In genomic region chr19:53507523-53508442, GRCh38 we compare ENCODE assay signal across 1 cellular context.
TF ChIP-seq lines count a peak whose summit lies in the region.

No MANE protein-coding gene starts in this region.

TF ChIP-seq in HepG2, 621 proteins besides CTCF, POLR2A, EP300 and RAD21 (continued from another document and continues in another):
- TF ChIP-seq, protein P1, sequence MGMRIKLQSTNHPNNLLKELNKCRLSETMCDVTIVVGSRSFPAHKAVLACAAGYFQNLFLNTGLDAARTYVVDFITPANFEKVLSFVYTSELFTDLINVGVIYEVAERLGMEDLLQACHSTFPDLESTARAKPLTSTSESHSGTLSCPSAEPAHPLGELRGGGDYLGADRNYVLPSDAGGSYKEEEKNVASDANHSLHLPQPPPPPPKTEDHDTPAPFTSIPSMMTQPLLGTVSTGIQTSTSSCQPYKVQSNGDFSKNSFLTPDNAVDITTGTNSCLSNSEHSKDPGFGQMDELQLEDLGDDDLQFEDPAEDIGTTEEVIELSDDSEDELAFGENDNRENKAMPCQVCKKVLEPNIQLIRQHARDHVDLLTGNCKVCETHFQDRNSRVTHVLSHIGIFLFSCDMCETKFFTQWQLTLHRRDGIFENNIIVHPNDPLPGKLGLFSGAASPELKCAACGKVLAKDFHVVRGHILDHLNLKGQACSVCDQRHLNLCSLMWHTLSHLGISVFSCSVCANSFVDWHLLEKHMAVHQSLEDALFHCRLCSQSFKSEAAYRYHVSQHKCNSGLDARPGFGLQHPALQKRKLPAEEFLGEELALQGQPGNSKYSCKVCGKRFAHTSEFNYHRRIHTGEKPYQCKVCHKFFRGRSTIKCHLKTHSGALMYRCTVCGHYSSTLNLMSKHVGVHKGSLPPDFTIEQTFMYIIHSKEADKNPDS (CRISPR knock-in tag; IDR thresholded peaks at IDR 0.05): no peak
- TF ChIP-seq PRMT3 (CRISPR knock-in tag; IDR thresholded peaks at IDR 0.05; ENCODE audit: borderline replicate concordance, low read depth) (no peak), SP4 (CRISPR knock-in tag; IDR thresholded peaks at IDR 0.05) (peak; percentile 23; the same call in 1 of the 2 replicates), E2F5 (CRISPR knock-in tag; conservative IDR thresholded peaks at IDR 0.05) (no peak), ZNF335 (CRISPR knock-in tag; IDR thresholded peaks at IDR 0.05) (peak; percentile 29; the same call in 1 of the 2 replicates), NFKB2 (CRISPR knock-in tag; IDR thresholded peaks at IDR 0.05; ENCODE audit: borderline replicate concordance) (no peak; the same call in 1 of the 2 replicates), MXI1 (IDR thresholded peaks at IDR 0.05; ENCODE audit: borderline replicate concordance, low read depth, low read length) (peak; percentile 60; the same call in 1 of the 3 replicates), ATRX (CRISPR knock-in tag; IDR thresholded peaks at IDR 0.05; ENCODE audit: borderline replicate concordance) (no peak), RFX1 (IDR thresholded peaks at IDR 0.05) (no peak), ZMYM3 (CRISPR knock-in tag; IDR thresholded peaks at IDR 0.05) (peak; percentile 82; the same call in 1 of the 2 replicates), ELK4 (CRISPR knock-in tag; IDR thresholded peaks at IDR 0.05; ENCODE audit: borderline replicate concordance) (no peak), ZBTB7A (CRISPR knock-in tag; IDR thresholded peaks at IDR 0.05) (no peak), MBD4 (IDR thresholded peaks at IDR 0.05; ENCODE audit: borderline replicate concordance, low read length) (0 out of 2 replicates have a peak, but pooled peaks have one; percentile 74), ZNF280D (CRISPR knock-in tag; IDR thresholded peaks at IDR 0.05) (no peak; the same call in 1 of the 2 replicates), ESRRA (CRISPR knock-in tag; IDR thresholded peaks at IDR 0.05; ENCODE audit: low read depth) (peak; percentile 84), ZNF558 (CRISPR knock-in tag; IDR thresholded peaks at IDR 0.05; ENCODE audit: borderline replicate concordance) (no peak), ATF7 (IDR thresholded peaks at IDR 0.05) (no peak), ATF7 (CRISPR knock-in tag; IDR thresholded peaks at IDR 0.05) (peak; percentile 64; the same call in 1 of the 2 replicates), ASH2L (IDR thresholded peaks at IDR 0.05; ENCODE audit: insufficient read length, low read depth, low read length) (peak; percentile 97), ZNF468 (CRISPR knock-in tag; IDR thresholded peaks at IDR 0.05) (no peak), HOMEZ (CRISPR knock-in tag; IDR thresholded peaks at IDR 0.05; ENCODE audit: low read depth) (peak; percentile 82), ZFP36L1 (CRISPR knock-in tag; IDR thresholded peaks at IDR 0.05) (peak; percentile 76; the same call in 1 of the 2 replicates), UBTF (CRISPR knock-in tag; IDR thresholded peaks at IDR 0.05) (peak; percentile 47; the same call in 1 of the 2 replicates), STAT6 (CRISPR knock-in tag; IDR thresholded peaks at IDR 0.05; ENCODE audit: borderline replicate concordance) (no peak), SP140L (CRISPR knock-in tag; IDR thresholded peaks at IDR 0.05; ENCODE audit: borderline replicate concordance) (0 out of 2 replicates have a peak, but pooled peaks have one; percentile 44), ZNF768 (CRISPR knock-in tag; IDR thresholded peaks at IDR 0.05) (peak; percentile 16; the same call in 1 of the 2 replicates), HOXA9 (CRISPR knock-in tag; IDR thresholded peaks at IDR 0.05; ENCODE audit: borderline replicate concordance) (no peak)
- TF ChIP-seq, protein P2, sequence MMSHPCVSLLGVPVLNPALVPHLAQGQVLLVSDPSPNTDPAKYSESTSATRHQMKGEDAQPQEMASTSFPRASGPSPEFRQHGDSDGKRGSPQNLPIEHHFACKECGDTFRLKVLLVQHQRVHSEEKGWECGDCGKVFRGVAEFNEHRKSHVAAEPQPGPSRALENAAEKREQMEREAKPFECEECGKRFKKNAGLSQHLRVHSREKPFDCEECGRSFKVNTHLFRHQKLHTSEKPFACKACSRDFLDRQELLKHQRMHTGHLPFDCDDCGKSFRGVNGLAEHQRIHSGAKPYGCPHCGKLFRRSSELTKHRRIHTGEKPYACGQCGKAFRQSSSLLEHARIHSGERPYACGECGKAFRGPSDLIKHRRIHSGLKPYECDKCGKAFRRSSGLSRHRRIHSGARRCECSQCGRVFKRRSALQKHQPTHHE (CRISPR knock-in tag; IDR thresholded peaks at IDR 0.05; ENCODE audit: borderline replicate concordance): no peak; the same call in 1 of the 2 replicates
- TF ChIP-seq, protein P3, sequence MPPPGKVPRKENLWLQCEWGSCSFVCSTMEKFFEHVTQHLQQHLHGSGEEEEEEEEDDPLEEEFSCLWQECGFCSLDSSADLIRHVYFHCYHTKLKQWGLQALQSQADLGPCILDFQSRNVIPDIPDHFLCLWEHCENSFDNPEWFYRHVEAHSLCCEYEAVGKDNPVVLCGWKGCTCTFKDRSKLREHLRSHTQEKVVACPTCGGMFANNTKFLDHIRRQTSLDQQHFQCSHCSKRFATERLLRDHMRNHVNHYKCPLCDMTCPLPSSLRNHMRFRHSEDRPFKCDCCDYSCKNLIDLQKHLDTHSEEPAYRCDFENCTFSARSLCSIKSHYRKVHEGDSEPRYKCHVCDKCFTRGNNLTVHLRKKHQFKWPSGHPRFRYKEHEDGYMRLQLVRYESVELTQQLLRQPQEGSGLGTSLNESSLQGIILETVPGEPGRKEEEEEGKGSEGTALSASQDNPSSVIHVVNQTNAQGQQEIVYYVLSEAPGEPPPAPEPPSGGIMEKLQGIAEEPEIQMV (CRISPR knock-in tag; IDR thresholded peaks at IDR 0.05; ENCODE audit: low read depth): peak; percentile 75; the same call in 1 of the 2 replicates
- TF ChIP-seq, protein P4, sequence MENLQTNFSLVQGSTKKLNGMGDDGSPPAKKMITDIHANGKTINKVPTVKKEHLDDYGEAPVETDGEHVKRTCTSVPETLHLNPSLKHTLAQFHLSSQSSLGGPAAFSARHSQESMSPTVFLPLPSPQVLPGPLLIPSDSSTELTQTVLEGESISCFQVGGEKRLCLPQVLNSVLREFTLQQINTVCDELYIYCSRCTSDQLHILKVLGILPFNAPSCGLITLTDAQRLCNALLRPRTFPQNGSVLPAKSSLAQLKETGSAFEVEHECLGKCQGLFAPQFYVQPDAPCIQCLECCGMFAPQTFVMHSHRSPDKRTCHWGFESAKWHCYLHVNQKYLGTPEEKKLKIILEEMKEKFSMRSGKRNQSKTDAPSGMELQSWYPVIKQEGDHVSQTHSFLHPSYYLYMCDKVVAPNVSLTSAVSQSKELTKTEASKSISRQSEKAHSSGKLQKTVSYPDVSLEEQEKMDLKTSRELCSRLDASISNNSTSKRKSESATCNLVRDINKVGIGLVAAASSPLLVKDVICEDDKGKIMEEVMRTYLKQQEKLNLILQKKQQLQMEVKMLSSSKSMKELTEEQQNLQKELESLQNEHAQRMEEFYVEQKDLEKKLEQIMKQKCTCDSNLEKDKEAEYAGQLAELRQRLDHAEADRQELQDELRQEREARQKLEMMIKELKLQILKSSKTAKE (CRISPR knock-in tag; IDR thresholded peaks at IDR 0.05; ENCODE audit: borderline replicate concordance): no peak
- TF ChIP-seq, protein P5, sequence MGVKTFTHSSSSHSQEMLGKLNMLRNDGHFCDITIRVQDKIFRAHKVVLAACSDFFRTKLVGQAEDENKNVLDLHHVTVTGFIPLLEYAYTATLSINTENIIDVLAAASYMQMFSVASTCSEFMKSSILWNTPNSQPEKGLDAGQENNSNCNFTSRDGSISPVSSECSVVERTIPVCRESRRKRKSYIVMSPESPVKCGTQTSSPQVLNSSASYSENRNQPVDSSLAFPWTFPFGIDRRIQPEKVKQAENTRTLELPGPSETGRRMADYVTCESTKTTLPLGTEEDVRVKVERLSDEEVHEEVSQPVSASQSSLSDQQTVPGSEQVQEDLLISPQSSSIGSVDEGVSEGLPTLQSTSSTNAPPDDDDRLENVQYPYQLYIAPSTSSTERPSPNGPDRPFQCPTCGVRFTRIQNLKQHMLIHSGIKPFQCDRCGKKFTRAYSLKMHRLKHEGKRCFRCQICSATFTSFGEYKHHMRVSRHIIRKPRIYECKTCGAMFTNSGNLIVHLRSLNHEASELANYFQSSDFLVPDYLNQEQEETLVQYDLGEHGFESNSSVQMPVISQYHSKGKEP (CRISPR knock-in tag; IDR thresholded peaks at IDR 0.05): no peak
- TF ChIP-seq, protein P6, sequence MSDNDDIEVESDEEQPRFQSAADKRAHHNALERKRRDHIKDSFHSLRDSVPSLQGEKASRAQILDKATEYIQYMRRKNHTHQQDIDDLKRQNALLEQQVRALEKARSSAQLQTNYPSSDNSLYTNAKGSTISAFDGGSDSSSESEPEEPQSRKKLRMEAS (IDR thresholded peaks at IDR 0.05): peak; percentile 87
